8 cellular contexts compared by ENCODE assay signal in genomic region chr5:149141957-149142851, GRCh38. TPM values are rescaled to one million over a fixed set of nuclear protein-coding genes. Genes with fewer than 3 reads are reported as not detected.
DNase-seq lines count a peak whose midpoint lies in the region; ATAC-seq and TF ChIP-seq lines count a peak whose summit lies in the region.

No MANE protein-coding gene starts in this region.

- no peaks in the 10 kb centered on the region for H3K9me3 Mint-ChIP-seq in GM23338

- peak overlapping the region; percentile 67 for H3K9ac ChIP-seq in NT2/D1 (ENCODE audit: insufficient read length, low read depth)

- H3K4me2 ChIP-seq in GM23338, result peak overlapping the region; percentile 99

- no peak overlapping the region for H3K27ac Mint-ChIP-seq in GM23338

- ATAC-seq in GM23338 (peak; percentile 49), HG03196 (IDR thresholded peaks at IDR 0.05; ENCODE audit: unreplicated experiment) (no peak), GM19023 (IDR thresholded peaks at IDR 0.05; ENCODE audit: unreplicated experiment) (no peak), HG03469 (IDR thresholded peaks at IDR 0.05; ENCODE audit: unreplicated experiment) (no peak)

- H3K4me3 Mint-ChIP-seq in GM23338, result peak overlapping the region; percentile 72

- no peaks in the 10 kb centered on the region for H4K20me1 ChIP-seq in GM23338 (replicated peaks; ENCODE audit: insufficient read depth)

- H3K36me3 Mint-ChIP-seq in GM23338 (ENCODE audit: low read depth), result no peaks in the 10 kb centered on the region

- peaks cover 6% of the 10 kb centered on the region; the same call in 2 of the 3 replicates for H3K4me1 Mint-ChIP-seq in GM23338

- peaks cover 6% of the 10 kb centered on the region for H3K4me1 ChIP-seq in GM23338 (ENCODE audit: insufficient read depth)
- no peaks in the 10 kb centered on the region for H3K4me1 ChIP-seq in NT2/D1 (ENCODE audit: insufficient read depth, insufficient read length)

- peaks cover 4% of the 10 kb centered on the region; the same call in 1 of the 2 replicates for H3K9me2 ChIP-seq in GM23338 (ENCODE audit: insufficient read depth)

- no peaks in the 10 kb centered on the region for H3K79me2 ChIP-seq in GM23338 (replicated peaks; ENCODE audit: insufficient read depth)

- DNase-seq in GM23338 (ENCODE audit: low spot score), result peak; percentile 25
- DNase-seq in NT2/D1 (ENCODE audit: low read depth, low spot score), result no peak
- peak; percentile 27 for DNase-seq in epithelial cell of esophagus (ENCODE audit: low read depth)
- DNase-seq in myocyte (ENCODE audit: low read depth), result peak; percentile 65
- DNase-seq in GM10266 (ENCODE audit: extremely low spot score), result no peak

- TF ChIP-seq CTCF in GM23338 (conservative IDR thresholded peaks at IDR 0.05; ENCODE audit: low read depth in 2 of 2) (no peak), epithelial cell of esophagus (IDR thresholded peaks at IDR 0.05; ENCODE audit: insufficient read depth, low read depth, low read length, missing control alignments) (no peak), GM10266 (IDR thresholded peaks at IDR 0.05; ENCODE audit: control insufficient read depth, insufficient read depth, low read depth, missing control alignments) (no peak)

- H3K9me3 ChIP-seq in NT2/D1 (ENCODE audit: insufficient read depth, low read length), result no peaks in the 10 kb centered on the region

- H3K27me3 ChIP-seq in GM23338 (ENCODE audit: insufficient read depth) (peaks cover 21% of the 10 kb centered on the region), NT2/D1 (ENCODE audit: insufficient read depth, insufficient read length) (peaks cover 15% of the 10 kb centered on the region)

- peaks cover 19% of the 10 kb centered on the region for H3K27me3 Mint-ChIP-seq in GM23338 (ENCODE audit: insufficient read depth, low read depth, poor library complexity)

- H3F3A ChIP-seq in GM23338 (replicated peaks; ENCODE audit: low read depth), result no peaks in the 10 kb centered on the region

- peak overlapping the region; percentile 86 for H3K4me3 ChIP-seq in GM23338
- peak overlapping the region; percentile 53 for H3K4me3 ChIP-seq in NT2/D1 (ENCODE audit: insufficient read length, low read depth)
- H3K4me3 ChIP-seq in epithelial cell of esophagus (ENCODE audit: low read length), result peak overlapping the region; percentile 65

- H3K27ac ChIP-seq in GM23338 (ENCODE audit: low read depth), result no peak overlapping the region

- peak overlapping the region; percentile 97 for H2AFZ ChIP-seq in GM23338

- no peaks in the 10 kb centered on the region for H3K36me3 ChIP-seq in GM23338 (ENCODE audit: insufficient read depth)
- no peaks in the 10 kb centered on the region for H3K36me3 ChIP-seq in NT2/D1 (ENCODE audit: insufficient read depth, insufficient read length, low read length)

TF ChIP-seq in GM23338, 12 proteins besides CTCF, POLR2A, EP300 and RAD21:
- TF ChIP-seq POLR2AphosphoS5 (IDR thresholded peaks at IDR 0.05; ENCODE audit: low read depth), result no peak

RNA-seq across cellular contexts. Expression of gene ABLIM3, which starts 0.9 kb away (rescaled TPM):
- 0.23 and 2.2 TPM in 2 replicates for total RNA-seq in GM23338 (2014; rRNA removed; shearing (Covaris generic))
- polyA plus RNA-seq in GM23338 (2016; fragmentation: Nextera tagmentation; extraction: Ambion mirVana), result 0.19 and 0.31 TPM in 2 replicates
- total RNA-seq in myocyte, result 126 and 220 TPM in 2 replicates
- 131 TPM for polyA plus RNA-seq in myocyte (2012)

Comparison
In these comparisons a context has a peak if more than half of its experiments do, and no peak if none do; other contexts are left out.
1. DNase-seq: peak in GM23338 (single experiment), epithelial cell of esophagus (single experiment) and myocyte (single experiment); none in NT2/D1 (single experiment) and GM10266 (single experiment).
2. RNA of gene ABLIM3, which starts 0.9 kb away (total RNA-seq): 126 to 220 TPM in myocyte; 0.23 to 2.2 TPM in GM23338; every median in the first group is over 10 times any median in the second.
3. Peak in every context shown above with its lines, with median percentiles within 50 percentile points of each other: H3K4me3 ChIP-seq.